In genomic region chr14:89420502-89420901, GRCh38 we compare ENCODE assay signal across 15 cellular contexts. TPM values are rescaled to one million over a fixed set of nuclear protein-coding genes. Genes with fewer than 3 reads are reported as not detected.
A peak's percentile ranks its signal among the peaks of the same experiment; 100 is the strongest.
DNase-seq lines count a peak whose midpoint lies in the region; ATAC-seq and TF ChIP-seq lines count a peak whose summit lies in the region.
"Had no signal": no experiment of that assay in that cellular context is flagged by ENCODE, and none has a peak within 500 bp of the region (broad histone marks: within the 10 kb centered on the region; RNA-seq: fewer than 3 reads in every experiment).

No MANE protein-coding gene starts in this region.

- no peak overlapping the region for H3K4me3 Mint-ChIP-seq in T-helper 17 cell
- no peak overlapping the region for H3K4me3 Mint-ChIP-seq in natural killer cell treated with Interleukin-12 subunit alpha and Interleukin-12 subunit beta and Interleukin-15 and Interleukin-18, amount 100 ng/mL, for 72 hours
- H3K4me3 Mint-ChIP-seq: mesothelial cell of epicardium; T-helper 1 cell treated with Interleukin-12 subunit alpha and Interleukin-12 subunit beta and Interleukin-4 antibody, amounts not matched to agents 30 μg/mL and 1 μg/mL, for 36 hours had no signal

- H3K27ac ChIP-seq in coronary artery = no peak overlapping the region

- H3K4me1 Mint-ChIP-seq in T-helper 17 cell = peaks cover 25% of the 10 kb centered on the region
- peaks cover 55 to 64% of the 10 kb centered on the region in 2 donors for H3K4me1 Mint-ChIP-seq in natural killer cell treated with Interleukin-12 subunit alpha and Interleukin-12 subunit beta and Interleukin-15 and Interleukin-18, amount 100 ng/mL, for 72 hours (ENCODE audit: low read depth in 2 of 2)

- in situ Hi-C loops in ACHN (cut with HindIII; ENCODE audit: low pct_ligation_motif_present, low pct_unique_long_range_greater_than_20kb, low sequenced_read_pairs) = no loop called here

- H3K36me3 Mint-ChIP-seq in T-helper 17 cell (ENCODE audit: low read depth) = no peaks in the 10 kb centered on the region
- H3K36me3 Mint-ChIP-seq in natural killer cell treated with Interleukin-12 subunit alpha and Interleukin-12 subunit beta and Interleukin-15 and Interleukin-18, amount 100 ng/mL, for 72 hours = peaks cover 6% of the 10 kb centered on the region
- H3K36me3 Mint-ChIP-seq: mesothelial cell of epicardium had no signal

- H3K27ac Mint-ChIP-seq in T-helper 17 cell = peak overlapping the region; percentile 66
- H3K27ac Mint-ChIP-seq in natural killer cell treated with Interleukin-12 subunit alpha and Interleukin-12 subunit beta and Interleukin-15 and Interleukin-18, amount 100 ng/mL, for 72 hours = peak overlapping the region; percentile 87 to 95
- H3K27ac Mint-ChIP-seq: mesothelial cell of epicardium; T-helper 1 cell treated with Interleukin-12 subunit alpha and Interleukin-12 subunit beta and Interleukin-4 antibody, amounts not matched to agents 30 μg/mL and 1 μg/mL, for 36 hours had no signal

- DNase-seq in NCI-H2107 treated with DMSO at 0.1 percent for 48 hours (lab: John Stamatoyannopoulos, UW; ENCODE audit: unreplicated experiment) = peak; percentile 40
- DNase-seq in NCI-H2107 (lab: John Stamatoyannopoulos, UW) = no peak
- peak; percentile 61 for DNase-seq in NCI-H1092 treated with DMSO at 0.1 percent for 48 hours (lab: John Stamatoyannopoulos, UW)
- DNase-seq in T-helper 17 cell = no peak
- DNase-seq in natural killer cell treated with Interleukin-12 subunit alpha and Interleukin-12 subunit beta and Interleukin-15 and Interleukin-18, amount 100 ng/mL, for 72 hours (ENCODE audit: low spot score) = no peak
- DNase-seq in coronary artery (ENCODE audit: low spot score) = no peak
- no peak for DNase-seq in ACHN
- DNase-seq: activated CD4-positive, CD25-positive, alpha-beta regulatory T cell treated with anti-CD3 and anti-CD28 coated beads, Interleukin-2, amount 50 U/mL, for 72 hours; activated CD8-positive, alpha-beta memory T cell treated with anti-CD3 and anti-CD28 coated beads, Interleukin-2, amount 50 U/mL, for 4 hours; GF-D8; Right ventricle myocardium superior had no signal

- no peaks in the 10 kb centered on the region for H3K9me3 Mint-ChIP-seq in natural killer cell treated with Interleukin-12 subunit alpha and Interleukin-12 subunit beta and Interleukin-15 and Interleukin-18, amount 100 ng/mL, for 72 hours
- H3K9me3 Mint-ChIP-seq: mesothelial cell of epicardium; T-helper 1 cell treated with Interleukin-12 subunit alpha and Interleukin-12 subunit beta and Interleukin-4 antibody, amounts not matched to agents 30 μg/mL and 1 μg/mL, for 36 hours had no signal

- no peaks in the 10 kb centered on the region for H3K27me3 Mint-ChIP-seq in T-helper 17 cell
- H3K27me3 Mint-ChIP-seq in natural killer cell treated with Interleukin-12 subunit alpha and Interleukin-12 subunit beta and Interleukin-15 and Interleukin-18, amount 100 ng/mL, for 72 hours = no peaks in the 10 kb centered on the region

- H3K9me3 ChIP-seq in T-helper 17 cell (ENCODE audit: control insufficient read depth, low read length, poor library complexity, severe bottlenecking) = peaks cover 2% of the 10 kb centered on the region
- H3K9me3 ChIP-seq: ascending aorta had no signal

- TF ChIP-seq CTCF in coronary artery (IDR thresholded peaks at IDR 0.05) = no peak

- ATAC-seq in T-helper 17 cell = no peak
- no peak for ATAC-seq in natural killer cell treated with Interleukin-12 subunit alpha and Interleukin-12 subunit beta and Interleukin-15 and Interleukin-18, amount 100 ng/mL, for 72 hours
- no peak for ATAC-seq in HG02852 (IDR thresholded peaks at IDR 0.05; ENCODE audit: unreplicated experiment)

- H3K4me3 ChIP-seq in coronary artery = no peak overlapping the region
- H3K4me3 ChIP-seq: ascending aorta had no signal

RNA-seq across cellular contexts. Expression of gene FOXN3, which starts 3.5 kb away (rescaled TPM):
- 100 to 1,000 TPM; 116 to 117 TPM for total RNA-seq in T-helper 17 cell
- total RNA-seq in natural killer cell treated with Interleukin-12 subunit alpha and Interleukin-12 subunit beta and Interleukin-15 and Interleukin-18, amount 100 ng/mL, for 72 hours = 100 to 1,000 TPM; 127 to 133 TPM

Comparison
In these comparisons a context has a peak if more than half of its experiments do, and no peak if none do; other contexts are left out.
1. DNase-seq: peak in NCI-H2107 treated with DMSO at 0.1 percent for 48 hours (single experiment) and NCI-H1092 treated with DMSO at 0.1 percent for 48 hours (single experiment); none in NCI-H2107 (single experiment), T-helper 17 cell (0 of 3), natural killer cell treated with Interleukin-12 subunit alpha and Interleukin-12 subunit beta and Interleukin-15 and Interleukin-18, amount 100 ng/mL, for 72 hours (single experiment), coronary artery (single experiment) and ACHN (single experiment).